In genomic region chr11:64856382-64857227, GRCh38 we compare ENCODE assay signal across 8 cellular contexts.
DNase-seq lines count a peak whose midpoint lies in the region; ATAC-seq lines count a peak whose summit lies in the region.

No MANE protein-coding gene starts in this region.

- no peak overlapping the region for H3K4me3 ChIP-seq in iPS-15b (ENCODE audit: low read depth, low read length)

- H3K9me3 ChIP-seq in iPS-15b (ENCODE audit: control insufficient read depth, insufficient read depth, low read length), result no peaks in the 10 kb centered on the region

- ATAC-seq in activated naive CD8-positive, alpha-beta T cell treated with anti-CD3 and anti-CD28 coated beads, Interleukin-2, amount 50 U/mL, for 24 hours, result peak; percentile 50
- ATAC-seq in HG03520 (IDR thresholded peaks at IDR 0.05; ENCODE audit: unreplicated experiment), result no peak
- no peak for ATAC-seq in GM21529 (IDR thresholded peaks at IDR 0.05; ENCODE audit: unreplicated experiment)

- H3K9me3 Mint-ChIP-seq in activated naive CD8-positive, alpha-beta T cell treated with anti-CD3 and anti-CD28 coated beads, Interleukin-2, amount 50 U/mL, for 24 hours, result no peaks in the 10 kb centered on the region

- peak overlapping the region; percentile 46 for H3K4me3 Mint-ChIP-seq in activated naive CD8-positive, alpha-beta T cell treated with anti-CD3 and anti-CD28 coated beads, Interleukin-2, amount 50 U/mL, for 24 hours

- no peaks in the 10 kb centered on the region for H3K27me3 Mint-ChIP-seq in activated naive CD8-positive, alpha-beta T cell treated with anti-CD3 and anti-CD28 coated beads, Interleukin-2, amount 50 U/mL, for 24 hours

- H3K9ac ChIP-seq in iPS-15b (ENCODE audit: low read depth, low read length), result peak overlapping the region; percentile 12

- no peaks in the 10 kb centered on the region for H3K27me3 ChIP-seq in iPS-15b (ENCODE audit: control insufficient read depth, insufficient read depth, low read length)

- H3K27ac Mint-ChIP-seq in activated naive CD8-positive, alpha-beta T cell treated with anti-CD3 and anti-CD28 coated beads, Interleukin-2, amount 50 U/mL, for 24 hours, result peak overlapping the region; percentile 91

- DNase-seq in DMS53 (lab: John Stamatoyannopoulos, UW), result peak; percentile 90
- DNase-seq in NOMO-1 treated with dmso at 0.1 percent for 144 hours (lab: John Stamatoyannopoulos, UW; ENCODE audit: unreplicated experiment), result peak; percentile 47
- peak; percentile 80 for DNase-seq in activated naive CD8-positive, alpha-beta T cell treated with anti-CD3 and anti-CD28 coated beads, Interleukin-2, amount 50 U/mL, for 24 hours
- DNase-seq in stimulated activated CD8-positive, alpha-beta memory T cell treated with anti-CD3 and anti-CD28 coated beads, Interleukin-2, amount 100 ng/mL, for 48 hours (ENCODE audit: low read depth in 2 of 2), result peak; percentile 57 to 73
- no peak for DNase-seq in NCI-H1436 (lab: John Stamatoyannopoulos, UW)

- H3K36me3 Mint-ChIP-seq in activated naive CD8-positive, alpha-beta T cell treated with anti-CD3 and anti-CD28 coated beads, Interleukin-2, amount 50 U/mL, for 24 hours (ENCODE audit: low read depth), result peaks cover 44% of the 10 kb centered on the region

- peaks cover 1% of the 10 kb centered on the region for H3K4me1 ChIP-seq in iPS-15b (ENCODE audit: control insufficient read depth, insufficient read depth, low read length)

- H3K36me3 ChIP-seq in iPS-15b (ENCODE audit: control insufficient read depth, insufficient read depth, low read length), result peaks cover 14% of the 10 kb centered on the region

- peaks cover 97% of the 10 kb centered on the region for H3K4me1 Mint-ChIP-seq in activated naive CD8-positive, alpha-beta T cell treated with anti-CD3 and anti-CD28 coated beads, Interleukin-2, amount 50 U/mL, for 24 hours
